Comparison of ENCODE assay signal across 1 cellular context in genomic region chr1:70318191-70318590, GRCh38.
TF ChIP-seq lines count a peak whose summit lies in the region.

No MANE protein-coding gene starts in this region.

TF ChIP-seq in IMR-90, 13 proteins besides CTCF, POLR2A, EP300 and RAD21:
- TF ChIP-seq MXI1 (IDR thresholded peaks at IDR 0.05; ENCODE audit: borderline replicate concordance, low read depth, low read length) = no peak
- no peak for TF ChIP-seq RFX5 (IDR thresholded peaks at IDR 0.05; ENCODE audit: low read depth, low read length)
- no peak for TF ChIP-seq SMC3 (IDR thresholded peaks at IDR 0.05; ENCODE audit: low read depth, low read length)
- TF ChIP-seq MAFK (IDR thresholded peaks at IDR 0.05; ENCODE audit: low read depth, low read length) = no peak
- TF ChIP-seq CHD1 (IDR thresholded peaks at IDR 0.05; ENCODE audit: low read depth, low read length) = no peak
- TF ChIP-seq FOS (IDR thresholded peaks at IDR 0.05; ENCODE audit: low read depth, low read length) = no peak
- no peak for TF ChIP-seq RCOR1 (IDR thresholded peaks at IDR 0.05; ENCODE audit: insufficient replicate concordance, low read length)
